Comparison of ENCODE assay signal across 25 cellular contexts in the genomic region with DNA sequence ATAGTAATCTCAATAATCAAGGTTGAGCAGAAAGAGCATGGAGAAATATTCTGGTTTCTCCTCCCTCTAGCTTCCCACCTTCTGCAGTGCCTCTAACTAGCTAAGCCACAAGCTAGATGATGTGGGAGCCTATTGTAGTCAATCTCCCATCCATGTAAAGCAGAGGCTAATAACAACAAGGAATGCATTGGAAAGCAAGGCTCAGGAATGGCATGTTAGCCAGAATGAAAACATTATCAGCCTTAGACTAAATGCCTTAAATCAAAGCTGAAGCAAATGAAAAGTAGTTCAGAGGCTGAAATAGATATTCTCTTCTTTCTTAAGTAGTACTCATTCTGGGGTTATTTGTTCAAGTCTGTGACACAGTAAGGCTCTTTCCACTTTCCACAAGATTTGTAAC.
DNase-seq lines count a peak whose midpoint lies in the region; ATAC-seq and TF ChIP-seq lines count a peak whose summit lies in the region.
"Had no signal": no experiment of that assay in that cellular context is flagged by ENCODE, and none has a peak within 500 bp of the region (broad histone marks: within the 10 kb centered on the region; RNA-seq: fewer than 3 reads in every experiment).

No MANE protein-coding gene starts in this region.

- H3K4me1 ChIP-seq in gastrocnemius medialis = no peaks in the 10 kb centered on the region
- H3K4me1 ChIP-seq: SJCRH30 had no signal

- no peak for TF ChIP-seq POLR2A in gastrocnemius medialis (IDR thresholded peaks at IDR 0.05)

- no peaks in the 10 kb centered on the region for H3K9me3 ChIP-seq in gastrocnemius medialis
- H3K9me3 ChIP-seq: SJCRH30 had no signal

- no peak overlapping the region for H3K27ac ChIP-seq in gastrocnemius medialis
- H3K27ac ChIP-seq: KMS-11, SJCRH30 had no signal

- no peak for TF ChIP-seq CTCF in astrocyte of the cerebellum (IDR thresholded peaks at IDR 0.05; ENCODE audit: low read depth, low read length, missing control alignments)
- TF ChIP-seq CTCF in retinal pigment epithelial cell (conservative IDR thresholded peaks at IDR 0.05; ENCODE audit: low read depth, low read length) = no peak
- TF ChIP-seq CTCF in gastrocnemius medialis (IDR thresholded peaks at IDR 0.05 in 4 of 5, conservative IDR thresholded peaks at IDR 0.05 in 1 of 5) = no peak

- intact Hi-C loops in gastrocnemius medialis (cut with DNase I; ENCODE audit: low total_unique reads) = no loop called here

- H3K4me3 ChIP-seq in astrocyte of the cerebellum (ENCODE audit: low read depth, low read length) = no peak overlapping the region
- no peak overlapping the region for H3K4me3 ChIP-seq in retinal pigment epithelial cell (ENCODE audit: low read length)
- H3K4me3 ChIP-seq in gastrocnemius medialis = no peak overlapping the region
- H3K4me3 ChIP-seq: SJCRH30 had no signal

- no peaks in the 10 kb centered on the region for H3K27me3 ChIP-seq in gastrocnemius medialis
- H3K27me3 ChIP-seq: SJCRH30 had no signal

- H3K36me3 ChIP-seq in gastrocnemius medialis = no peaks in the 10 kb centered on the region
- H3K36me3 ChIP-seq: SJCRH30 had no signal

- in situ Hi-C loops in astrocyte of the cerebellum (cut with HindIII; ENCODE audit: low sequenced_read_pairs) (no loop called here), gastrocnemius medialis (cut with MboI; ENCODE audit: low sequenced_read_pairs in 4 of 4) (no loop called here)

- DNase-seq in EH (ENCODE audit: low read depth) (peak; percentile 41), astrocyte of the cerebellum (ENCODE audit: low read depth) (peak; percentile 20), kidney glomerular epithelial cell (lab: John Stamatoyannopoulos, UW) (peak; percentile 65), retinal pigment epithelial cell (ENCODE audit: low read depth) (peak; percentile 54), retina (no peak), gastrocnemius medialis (no peak), mucosa of gallbladder (ENCODE audit: low spot score) (no peak)
- no peak for DNase-seq in activated CD8-positive, alpha-beta memory T cell treated with anti-CD3 and anti-CD28 coated beads, Interleukin-2, amount 50 U/mL, for 48 hours
- DNase-seq: 8988T; AML-193; C1 segment of cervical spinal cord; Calu3; CD8-positive, alpha-beta memory T cell; GDM1; GOT3; HCEC 1CT; NCI-H1092 treated with DMSO at 0.1 percent for 48 hours; NCI-H146; NCI-H2029; NCI-H226; NCI-H524; NCI-H774; OCI-M1; SJCRH30 had no signal

- ATAC-seq in gastrocnemius medialis = no peak

Comparison
In these comparisons a context has a peak if more than half of its experiments do, and no peak if none do; other contexts are left out.
1. DNase-seq: peak in EH (single experiment), astrocyte of the cerebellum (single experiment), kidney glomerular epithelial cell (single experiment) and retinal pigment epithelial cell (single experiment); none in activated CD8-positive, alpha-beta memory T cell treated with anti-CD3 and anti-CD28 coated beads, Interleukin-2, amount 50 U/mL, for 48 hours (single experiment), retina (single experiment), gastrocnemius medialis (0 of 2) and mucosa of gallbladder (single experiment).